23 cellular contexts compared by ENCODE assay signal in genomic region chr19:45494261-45494916, GRCh38.
"Had no signal": no experiment of that assay in that cellular context is flagged by ENCODE, and none has a peak within 500 bp of the region (broad histone marks: within the 10 kb centered on the region; RNA-seq: fewer than 3 reads in every experiment).

No MANE protein-coding gene starts in this region.

- H3K9me3 ChIP-seq: adrenal gland, ascending aorta, breast epithelium, esophagus muscularis mucosa, left ventricle myocardium inferior, ovary, psoas muscle, right atrium auricular region, spleen, thyroid gland had no signal

- DNase-seq: activated CD4-positive, alpha-beta T cell treated with anti-CD3 and anti-CD28 coated beads, Interleukin-2, amount 50 U/mL, for 1 hour; activated gamma-delta T cell treated with Interleukin-2 at 50 U/mL for 16 hours; effector memory CD4-positive, alpha-beta T cell; hypothalamus; left ventricle myocardium inferior; mammary epithelial cell; ovary; spleen; stimulated activated CD4-positive, alpha-beta T cell treated with anti-CD3 and anti-CD28 coated beads, Interleukin-4, amount 100 ng/mL, for 1 hour; stimulated activated naive CD4-positive, alpha-beta T cell treated with Interleukin-2 at 50 U/mL for 16 hours; SW 1271; T-helper 17 cell; thyroid gland had no signal

- H3K36me3 ChIP-seq: adrenal gland, ascending aorta, breast epithelium, esophagus muscularis mucosa, left ventricle myocardium inferior, ovary, right atrium auricular region, thyroid gland had no signal

- H3K4me3 ChIP-seq: adrenal gland, ascending aorta, ovary, thyroid gland had no signal

- ATAC-seq: activated CD4-positive, CD25-positive, alpha-beta regulatory T cell treated with anti-CD3 and anti-CD28 coated beads, Interleukin-2, amount 50 U/mL, for 24 hours; activated CD8-positive, alpha-beta T cell treated with anti-CD3 and anti-CD28 coated beads, Interleukin-2, amount 10 ng/mL, durations not matched to agents 7 days and 5 days; T-helper 17 cell had no signal

- FAIRE-seq: colon, frontal cortex had no signal

- H3K27me3 ChIP-seq: adrenal gland, right atrium auricular region had no signal

- H3K27ac ChIP-seq: adrenal gland, ascending aorta, breast epithelium, ovary, thyroid gland had no signal
